25 cellular contexts compared by ENCODE assay signal in genomic region chr3:50380375-50381085, GRCh38. TPM values are rescaled to one million over a fixed set of nuclear protein-coding genes. Genes with fewer than 3 reads are reported as not detected.
DNase-seq lines count a peak whose midpoint lies in the region; ATAC-seq, FAIRE-seq and TF ChIP-seq lines count a peak whose summit lies in the region.
"Had no signal": no experiment of that assay in that cellular context is flagged by ENCODE, and none has a peak within 500 bp of the region (broad histone marks: within the 10 kb centered on the region; RNA-seq: fewer than 3 reads in every experiment).

No MANE protein-coding gene starts in this region.

- H3K9me2 ChIP-seq in SK-N-SH = no peaks in the 10 kb centered on the region

- CTCF ChIA-PET in SK-N-SH (lab: Yijun Ruan, JAX) = interaction anchor here (0.7 to 4.5 kb wide), 14 partner anchors 10 to 233 kb away, joined by 3 to 41 read pairs (median 6); no protein-coding TSS in a partner anchor
- CTCF ChIA-PET in activated CD8-positive, alpha-beta T cell treated with anti-CD3 and anti-CD28 coated beads, Interleukin-2, amount 10 ng/mL, durations not matched to agents 7 days and 5 days (lab: Charles Lee) = no interaction called here

- DNase-seq in NCI-H2171 treated with DMSO at 0.1 percent for 48 hours (lab: John Stamatoyannopoulos, UW) (peak; percentile 48), NCI-H2171 (lab: John Stamatoyannopoulos, UW) (no peak), SK-N-SH (peak; percentile 81), kidney (no peak), retina (peak; percentile 60), spleen (no peak), NCI-H146 treated with DMSO at 0.1 percent for 48 hours (lab: John Stamatoyannopoulos, UW; ENCODE audit: unreplicated experiment) (no peak)
- no peak for DNase-seq in activated CD8-positive, alpha-beta T cell treated with anti-CD3 and anti-CD28 coated beads, Interleukin-2, amount 10 ng/mL, durations not matched to agents 7 days and 5 days
- DNase-seq: 8988T; ACHN; CD4-positive, CD25-positive, alpha-beta regulatory T cell; DMS153; DND-41; H7; Karpas-422; NCI-H187 treated with DMSO at 0.1 percent for 48 hours; NCI-H345; NCI-H748 treated with DMSO at 0.1 percent for 48 hours; NK-92 treated with Interleukin-12 subunit alpha and Interleukin-12 subunit beta, amount 100 ng/mL, for 24 hours; PC-3; SJCRH30 had no signal

- H3K9ac ChIP-seq in SK-N-SH = no peak overlapping the region
- no peak overlapping the region for H3K9ac ChIP-seq in kidney (ENCODE audit: low read length in 2 of 2)

- 26% methylated on average over 13 of the region's 18 CpGs for WGBS in SK-N-SH (ENCODE audit: low lambda C conversion rate)
- WGBS in spleen, 5 donors = 85 to 95% (median 90%) methylated on average over 15 to 18 of the region's 18 CpGs

- H2AFZ ChIP-seq in SK-N-SH (ENCODE audit: low read depth) = no peak overlapping the region

- intact Hi-C loops in kidney (cut with DNase I) (no loop called here), spleen (cut with DNase I; ENCODE audit: low total_unique reads) (no loop called here)

- TF ChIP-seq RAD21 in SK-N-SH (IDR thresholded peaks at IDR 0.05; ENCODE audit: low read length) = no peak

- TF ChIP-seq CTCF in SK-N-SH (IDR thresholded peaks at IDR 0.05) (no peak), kidney (IDR thresholded peaks at IDR 0.05; ENCODE audit: borderline replicate concordance, extremely low read depth, insufficient read depth) (no peak), spleen (IDR thresholded peaks at IDR 0.05 in 8 of 11, conservative IDR thresholded peaks at IDR 0.05 in 3 of 11) (no peak)

- peaks cover 0 to 98% of the 10 kb centered on the region in 2 experiments; a peak in 2 of 4 replicates for H3K4me1 ChIP-seq in SK-N-SH (ENCODE audit: control insufficient read depth in 1 of 2, insufficient read depth in 2 of 2, low read depth in 1 of 2, low read length in 1 of 2)
- H3K4me1 ChIP-seq in kidney (ENCODE audit: control insufficient read depth in 1 of 2, insufficient read depth in 1 of 2, low read depth in 1 of 2, low read length in 2 of 2) = peaks cover 0 to 23% of the 10 kb centered on the region in 2 donors
- peaks cover 0 to 11% (median 2%) of the 10 kb centered on the region in 6 donors for H3K4me1 ChIP-seq in spleen
- H3K4me1 ChIP-seq: SJCRH30 had no signal

- H3K4me2 ChIP-seq in SK-N-SH = no peak overlapping the region

- no peak for ATAC-seq in activated CD8-positive, alpha-beta T cell treated with anti-CD3 and anti-CD28 coated beads, Interleukin-2, amount 10 ng/mL, durations not matched to agents 7 days and 5 days
- ATAC-seq: HepG2, PC-3, Right ventricle myocardium inferior had no signal

- H3K9me3 ChIP-seq in SK-N-SH = no peaks in the 10 kb centered on the region
- H3K9me3 ChIP-seq in kidney (ENCODE audit: control insufficient read depth in 1 of 2, low read length in 2 of 2) = no peaks in the 10 kb centered on the region
- no peaks in the 10 kb centered on the region for H3K9me3 ChIP-seq in spleen
- H3K9me3 ChIP-seq: SJCRH30 had no signal

- H3K27me3 Mint-ChIP-seq in activated CD8-positive, alpha-beta T cell treated with anti-CD3 and anti-CD28 coated beads, Interleukin-2, amount 10 ng/mL, durations not matched to agents 7 days and 5 days (ENCODE audit: low read depth) = no peaks in the 10 kb centered on the region

- FAIRE-seq in kidney (lab: Jason Lieb, UNC) = no peak
- FAIRE-seq: GM12892, GM19239, HepG2 had no signal

- H3K79me2 ChIP-seq in SK-N-SH (ENCODE audit: insufficient read depth) = no peaks in the 10 kb centered on the region

- TF ChIP-seq POLR2A in spleen (IDR thresholded peaks at IDR 0.05) = no peak

- H3K27ac Mint-ChIP-seq in activated CD8-positive, alpha-beta T cell treated with anti-CD3 and anti-CD28 coated beads, Interleukin-2, amount 10 ng/mL, durations not matched to agents 7 days and 5 days = no peak overlapping the region
- H3K27ac Mint-ChIP-seq: CD4-positive, CD25-positive, alpha-beta regulatory T cell had no signal

- H3K4me3 ChIP-seq in SK-N-SH (ENCODE audit: low read depth in 2 of 2, low read length in 1 of 2) = peak overlapping the region in 1 of 2 experiments; percentile 41; a peak in 1 of 4 replicates
- no peak overlapping the region for H3K4me3 ChIP-seq in kidney (ENCODE audit: low read length in 2 of 2)
- H3K4me3 ChIP-seq in spleen = no peak overlapping the region
- H3K4me3 ChIP-seq: SJCRH30 had no signal

- H3K4me3 Mint-ChIP-seq in activated CD8-positive, alpha-beta T cell treated with anti-CD3 and anti-CD28 coated beads, Interleukin-2, amount 10 ng/mL, durations not matched to agents 7 days and 5 days = no peak overlapping the region
- H3K4me3 Mint-ChIP-seq: CD4-positive, CD25-positive, alpha-beta regulatory T cell had no signal

- no peaks in the 10 kb centered on the region for H4K20me1 ChIP-seq in SK-N-SH (ENCODE audit: insufficient read depth)

- POLR2A ChIA-PET in SK-N-SH (lab: Yijun Ruan, JAX) = interaction anchor here (0.9 to 3.5 kb wide), 11 partner anchors 10 to 168 kb away, joined by 3 to 28 read pairs (median 8); partner anchors contain the start of genes CYB561D2 and NPRL2
- POLR2A ChIA-PET in activated CD8-positive, alpha-beta T cell treated with anti-CD3 and anti-CD28 coated beads, Interleukin-2, amount 10 ng/mL, durations not matched to agents 7 days and 5 days (lab: Charles Lee) = interaction anchor here (0.7 kb wide), 1 partner anchor 8 kb away, joined by 4 read pairs; no protein-coding TSS in a partner anchor

- H3K27ac ChIP-seq in SK-N-SH (ENCODE audit: low read depth in 2 of 2, low read length in 1 of 2) (peak overlapping the region in 1 of 2 experiments; percentile 100; a peak in 2 of 4 replicates), kidney (ENCODE audit: low read depth in 2 of 2, low read length in 2 of 2) (peak overlapping the region; percentile 34 to 75), spleen (peak overlapping the region in 1 of 8 donors; percentile 59)
- H3K27ac ChIP-seq: SJCRH30 had no signal

- no peaks in the 10 kb centered on the region for H3K27me3 ChIP-seq in SK-N-SH (ENCODE audit: insufficient read depth)
- no peaks in the 10 kb centered on the region for H3K27me3 ChIP-seq in spleen (replicated peaks in 1 of 7)
- H3K27me3 ChIP-seq: SJCRH30 had no signal

- H3K9me3 Mint-ChIP-seq in activated CD8-positive, alpha-beta T cell treated with anti-CD3 and anti-CD28 coated beads, Interleukin-2, amount 10 ng/mL, durations not matched to agents 7 days and 5 days (ENCODE audit: insufficient read depth) = no peaks in the 10 kb centered on the region

- peak in 1 of 2 experiments; percentile 86; a peak in 1 of 4 replicates for TF ChIP-seq EP300 in SK-N-SH (IDR thresholded peaks at IDR 0.05; ENCODE audit: borderline replicate concordance in 1 of 2, low read depth in 1 of 2, low read length in 1 of 2)

- H3K36me3 Mint-ChIP-seq in activated CD8-positive, alpha-beta T cell treated with anti-CD3 and anti-CD28 coated beads, Interleukin-2, amount 10 ng/mL, durations not matched to agents 7 days and 5 days (ENCODE audit: low read depth) = no peaks in the 10 kb centered on the region
- H3K36me3 Mint-ChIP-seq: CD4-positive, CD25-positive, alpha-beta regulatory T cell had no signal

- H3K36me3 ChIP-seq in SK-N-SH (replicated peaks in 1 of 2; ENCODE audit: control insufficient read depth in 1 of 2, insufficient read depth in 2 of 2, low read length in 1 of 2) (no peaks in the 10 kb centered on the region), kidney (ENCODE audit: control insufficient read depth in 1 of 2, insufficient read depth in 2 of 2, low read length in 2 of 2) (no peaks in the 10 kb centered on the region), spleen (no peaks in the 10 kb centered on the region)
- H3K36me3 ChIP-seq: SJCRH30 had no signal

- no peaks in the 10 kb centered on the region for H3K4me1 Mint-ChIP-seq in activated CD8-positive, alpha-beta T cell treated with anti-CD3 and anti-CD28 coated beads, Interleukin-2, amount 10 ng/mL, durations not matched to agents 7 days and 5 days (ENCODE audit: low read depth)
- H3K4me1 Mint-ChIP-seq: CD4-positive, CD25-positive, alpha-beta regulatory T cell had no signal

- H3F3A ChIP-seq in SK-N-SH (replicated peaks; ENCODE audit: insufficient read depth) = no peaks in the 10 kb centered on the region

RNA-seq across cellular contexts. Expression of gene TMEM115, which starts 21.2 kb away (rescaled TPM):
- polyA plus RNA-seq in SK-N-SH (2012; rRNA removed) (47.8 and 49.2 TPM in 2 replicates), kidney (ENCODE audit: insufficient read depth, low read depth, low replicate concordance) (54.0 TPM), spleen (10 to 100 TPM; 14.0 to 22.1 (median 17.2) TPM)
- 20.4 and 34.9 TPM in 2 replicates for polyA plus RNA-seq in SK-N-SH (2012; cell fraction: cytosol; rRNA removed)
- 33.8 and 42.1 TPM in 2 replicates for polyA plus RNA-seq in SK-N-SH (2012; cell fraction: nucleus; rRNA removed)
- total RNA-seq in kidney (40.1 TPM), spleen (10 to 100 TPM; 22.6 to 49.2 (median 35.1) TPM)
- total RNA-seq in activated CD8-positive, alpha-beta T cell treated with anti-CD3 and anti-CD28 coated beads, Interleukin-2, amount 10 ng/mL, durations not matched to agents 7 days and 5 days = 10 to 100 TPM; 18.0 to 18.9 TPM

RNA-seq across cellular contexts. Expression of gene CYB561D2, which starts 29.9 kb away (rescaled TPM):
- polyA plus RNA-seq in SK-N-SH (2012; rRNA removed) (40.7 and 46.5 TPM in 2 replicates), kidney (ENCODE audit: insufficient read depth, low read depth, low replicate concordance) (38.8 TPM), spleen (10 to 100 TPM; 26.8 to 35.2 (median 27.2) TPM)
- polyA plus RNA-seq in SK-N-SH (2012; cell fraction: cytosol; rRNA removed) = 22.5 and 32.0 TPM in 2 replicates
- polyA plus RNA-seq in SK-N-SH (2012; cell fraction: nucleus; rRNA removed) = 59.4 and 69.3 TPM in 2 replicates
- total RNA-seq in kidney (28.5 TPM), spleen (10 to 100 TPM; 18.7 to 33.7 (median 24.9) TPM)
- 10 to 100 TPM; 42.5 to 43.6 TPM for total RNA-seq in activated CD8-positive, alpha-beta T cell treated with anti-CD3 and anti-CD28 coated beads, Interleukin-2, amount 10 ng/mL, durations not matched to agents 7 days and 5 days

RNA-seq across cellular contexts. Expression of gene NPRL2, which starts 30.0 kb away (rescaled TPM):
- polyA plus RNA-seq in SK-N-SH (2012; rRNA removed) = 43.6 and 56.2 TPM in 2 replicates
- 23.0 and 30.4 TPM in 2 replicates for polyA plus RNA-seq in SK-N-SH (2012; cell fraction: cytosol; rRNA removed)
- polyA plus RNA-seq in SK-N-SH (2012; cell fraction: nucleus; rRNA removed) = 124 and 132 TPM in 2 replicates
- 23.5 TPM for total RNA-seq in kidney
- polyA plus RNA-seq in kidney (ENCODE audit: insufficient read depth, low read depth, low replicate concordance) = 39.8 TPM
- 10 to 100 TPM; 59.8 to 60.3 TPM for total RNA-seq in activated CD8-positive, alpha-beta T cell treated with anti-CD3 and anti-CD28 coated beads, Interleukin-2, amount 10 ng/mL, durations not matched to agents 7 days and 5 days
- total RNA-seq in spleen = 10 to 100 TPM; 17.8 to 31.2 (median 22.7) TPM
- polyA plus RNA-seq in spleen = 10 to 100 TPM; 22.1 to 28.2 (median 23.0) TPM

RNA-seq across cellular contexts. Expression of gene ZMYND10, which starts 35.0 kb away (rescaled TPM):
- polyA plus RNA-seq in SK-N-SH (2012; rRNA removed) (0.83 and 0.95 TPM in 2 replicates), kidney (ENCODE audit: insufficient read depth, low read depth, low replicate concordance) (10.0 TPM), spleen (1 to 10 TPM in 2 of 3 donors, under 1 TPM in 1; 0.56 to 2.1 (median 1.6) TPM)
- polyA plus RNA-seq in SK-N-SH (2012; cell fraction: cytosol; rRNA removed) = 0.33 and 0.73 TPM in 2 replicates
- 4.2 and 8.1 TPM in 2 replicates for polyA plus RNA-seq in SK-N-SH (2012; cell fraction: nucleus; rRNA removed)
- total RNA-seq in kidney (14.2 TPM), spleen (1 to 10 TPM in 3 of 7 donors, under 1 TPM in 3, not detected in 1; 0.60 to 2.2 (median 1.1) TPM)
- total RNA-seq in activated CD8-positive, alpha-beta T cell treated with anti-CD3 and anti-CD28 coated beads, Interleukin-2, amount 10 ng/mL, durations not matched to agents 7 days and 5 days = 1 to 10 TPM; 5.0 to 5.1 TPM
- total RNA-seq: Right ventricle myocardium inferior had no signal

RNA-seq across cellular contexts. Expression of gene RASSF1, which starts 39.9 kb away (rescaled TPM):
- polyA plus RNA-seq in SK-N-SH (2012; rRNA removed) = 28.1 and 32.3 TPM in 2 replicates
- 19.1 and 27.8 TPM in 2 replicates for polyA plus RNA-seq in SK-N-SH (2012; cell fraction: cytosol; rRNA removed)
- 34.1 and 37.0 TPM in 2 replicates for polyA plus RNA-seq in SK-N-SH (2012; cell fraction: nucleus; rRNA removed)
- 28.9 TPM for total RNA-seq in kidney
- polyA plus RNA-seq in kidney (ENCODE audit: insufficient read depth, low read depth, low replicate concordance) = 19.1 TPM
- total RNA-seq in activated CD8-positive, alpha-beta T cell treated with anti-CD3 and anti-CD28 coated beads, Interleukin-2, amount 10 ng/mL, durations not matched to agents 7 days and 5 days = 100 to 1,000 TPM; 172 to 174 TPM
- total RNA-seq in spleen = 100 to 1,000 TPM in 1 of 7 donors, 10 to 100 TPM in 6; 48.3 to 113 (median 63.3) TPM
- polyA plus RNA-seq in spleen = 10 to 100 TPM; 59.3 to 83.7 (median 81.4) TPM

Comparison
In these comparisons a context has a peak if more than half of its experiments do, and no peak if none do; other contexts are left out.
1. DNase-seq: peak in NCI-H2171 treated with DMSO at 0.1 percent for 48 hours (single experiment), SK-N-SH (single experiment) and retina (single experiment); none in NCI-H2171 (single experiment), kidney (single experiment), activated CD8-positive, alpha-beta T cell treated with anti-CD3 and anti-CD28 coated beads, Interleukin-2, amount 10 ng/mL, durations not matched to agents 7 days and 5 days (single experiment), spleen (single experiment) and NCI-H146 treated with DMSO at 0.1 percent for 48 hours (single experiment).